3 cellular contexts compared by ENCODE assay signal in genomic region chr5:61230492-61230891, GRCh38.
A peak's percentile ranks its signal among the peaks of the same experiment; 100 is the strongest.
TF ChIP-seq lines count a peak whose summit lies in the region.

No MANE protein-coding gene starts in this region.

TF ChIP-seq in HEK293, 187 proteins besides CTCF, POLR2A, EP300 and RAD21:
- TF ChIP-seq ZSCAN4 (tag by site-specific recombination; IDR thresholded peaks at IDR 0.05), result peak; percentile 49; the same call in 1 of the 2 replicates
- no peak for TF ChIP-seq ZBTB44 (tag by site-specific recombination; IDR thresholded peaks at IDR 0.05)
- TF ChIP-seq ZNF274 (IDR thresholded peaks at IDR 0.05; ENCODE audit: low read length), result no peak
- TF ChIP-seq ZNF274 (tag by site-specific recombination; IDR thresholded peaks at IDR 0.05; ENCODE audit: borderline replicate concordance), result no peak
- TF ChIP-seq ZFP69B (tag by site-specific recombination; IDR thresholded peaks at IDR 0.05), result no peak
- TF ChIP-seq PBX3 (CRISPR knock-in tag; IDR thresholded peaks at IDR 0.05), result no peak
- peak; percentile 68 for TF ChIP-seq EGR2 (tag by site-specific recombination; IDR thresholded peaks at IDR 0.05; ENCODE audit: low read depth)
- TF ChIP-seq ZNF391 (tag by site-specific recombination; IDR thresholded peaks at IDR 0.05; ENCODE audit: borderline replicate concordance, low read depth), result no peak
- peak; percentile 78 for TF ChIP-seq ZNF239 (tag by site-specific recombination; IDR thresholded peaks at IDR 0.05)
- no peak for TF ChIP-seq ZNF292 (tag by site-specific recombination; IDR thresholded peaks at IDR 0.05; ENCODE audit: borderline replicate concordance, low read depth)
- no peak for TF ChIP-seq ZNF521 (tag by site-specific recombination; IDR thresholded peaks at IDR 0.05)
- no peak for TF ChIP-seq ZSCAN16 (tag by site-specific recombination; IDR thresholded peaks at IDR 0.05)
- 0 out of 2 replicates have a peak, but pooled peaks have one; percentile 16 for TF ChIP-seq ZNF777 (tag by site-specific recombination; IDR thresholded peaks at IDR 0.05; ENCODE audit: borderline replicate concordance)
- peak; percentile 78 for TF ChIP-seq ZFHX2 (tag by site-specific recombination; conservative IDR thresholded peaks at IDR 0.05)
- TF ChIP-seq ZNF473 (tag by site-specific recombination; IDR thresholded peaks at IDR 0.05), result no peak
- no peak for TF ChIP-seq ZNF174 (tag by site-specific recombination; IDR thresholded peaks at IDR 0.05)
- no peak for TF ChIP-seq HOXA7 (CRISPR knock-in tag; IDR thresholded peaks at IDR 0.05; ENCODE audit: borderline replicate concordance)

TF ChIP-seq in IMR-90, 13 proteins besides CTCF, POLR2A, EP300 and RAD21 (continued from another document):
- no peak for TF ChIP-seq FOS (IDR thresholded peaks at IDR 0.05; ENCODE audit: low read depth, low read length)
- TF ChIP-seq BHLHE40 (IDR thresholded peaks at IDR 0.05; ENCODE audit: low read depth, low read length), result no peak
- no peak for TF ChIP-seq CEBPB (IDR thresholded peaks at IDR 0.05; ENCODE audit: low read depth, low read length)
- no peak for TF ChIP-seq USF2 (IDR thresholded peaks at IDR 0.05; ENCODE audit: low read depth, low read length)
- TF ChIP-seq ELK1 (IDR thresholded peaks at IDR 0.05; ENCODE audit: borderline replicate concordance, low read depth, low read length), result no peak
- TF ChIP-seq RFX5 (IDR thresholded peaks at IDR 0.05; ENCODE audit: low read depth, low read length), result no peak
- TF ChIP-seq NFE2L2 (IDR thresholded peaks at IDR 0.05; ENCODE audit: low read depth, low read length), result no peak
- TF ChIP-seq MAZ (IDR thresholded peaks at IDR 0.05; ENCODE audit: borderline replicate concordance, low read depth, low read length), result no peak
- no peak for TF ChIP-seq CHD1 (IDR thresholded peaks at IDR 0.05; ENCODE audit: low read depth, low read length)
- TF ChIP-seq MAFK (IDR thresholded peaks at IDR 0.05; ENCODE audit: low read depth, low read length), result no peak
- TF ChIP-seq MXI1 (IDR thresholded peaks at IDR 0.05; ENCODE audit: borderline replicate concordance, low read depth, low read length), result no peak
- no peak for TF ChIP-seq SMC3 (IDR thresholded peaks at IDR 0.05; ENCODE audit: low read depth, low read length)
TF ChIP-seq in IMR-90: peak in this region for 0.

TF ChIP-seq in H1, 55 proteins besides CTCF, POLR2A, EP300 and RAD21:
- TF ChIP-seq TBP (IDR thresholded peaks at IDR 0.05; ENCODE audit: low read depth, low read length), result no peak
- TF ChIP-seq SUZ12 (IDR thresholded peaks at IDR 0.05; ENCODE audit: low read length), result no peak
- no peak for TF ChIP-seq GTF2F1 (IDR thresholded peaks at IDR 0.05; ENCODE audit: borderline replicate concordance, low read depth, low read length)
- no peak for TF ChIP-seq RXRA (IDR thresholded peaks at IDR 0.05; ENCODE audit: insufficient read depth, low read depth, low read length)
- no peak for TF ChIP-seq ASH2L (IDR thresholded peaks at IDR 0.05; ENCODE audit: low read length)
- TF ChIP-seq ATF3 (IDR thresholded peaks at IDR 0.05; ENCODE audit: insufficient read depth, low read depth, low read length), result no peak
- TF ChIP-seq ATF2 (IDR thresholded peaks at IDR 0.05; ENCODE audit: low read length), result no peak
- no peak for TF ChIP-seq POLR2AphosphoS5 (IDR thresholded peaks at IDR 0.05; ENCODE audit: low read depth, low read length)
- no peak for TF ChIP-seq KDM4A (IDR thresholded peaks at IDR 0.05; ENCODE audit: low read depth, low read length, severe bottlenecking)
- TF ChIP-seq ZNF274 (IDR thresholded peaks at IDR 0.05; ENCODE audit: borderline replicate concordance, extremely low read depth, low read length), result no peak
- TF ChIP-seq SP2 (IDR thresholded peaks at IDR 0.05; ENCODE audit: low read length), result no peak
- TF ChIP-seq SP1 (IDR thresholded peaks at IDR 0.05; ENCODE audit: low read depth, low read length), result no peak
- no peak for TF ChIP-seq MAX (IDR thresholded peaks at IDR 0.05)
TF ChIP-seq in H1: peak in this region for 0.
